ENCODE assay signal across 26 cellular contexts in the genomic region with DNA sequence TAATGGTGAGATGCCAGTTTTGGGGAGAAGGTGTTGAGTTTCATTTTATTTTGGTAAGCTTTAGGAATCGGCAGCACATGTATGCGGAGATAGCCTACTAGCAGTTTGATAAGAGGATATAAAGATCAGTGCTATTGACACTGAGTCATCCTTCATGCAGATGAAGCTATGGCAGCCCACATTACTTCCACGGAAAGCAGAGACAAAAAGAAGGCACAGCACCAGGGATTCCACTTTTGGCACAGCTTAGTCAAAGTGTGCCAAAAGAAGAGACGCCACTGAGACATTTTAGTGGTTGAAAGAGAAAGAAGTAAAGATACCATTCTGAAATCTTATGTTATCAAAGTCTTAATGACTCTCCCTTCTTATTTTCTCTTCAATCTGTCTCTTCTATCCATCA.
DNase-seq lines count a peak whose midpoint lies in the region; ATAC-seq, FAIRE-seq and TF ChIP-seq lines count a peak whose summit lies in the region.
"Had no signal": no experiment of that assay in that cellular context is flagged by ENCODE, and none has a peak within 500 bp of the region (broad histone marks: within the 10 kb centered on the region; RNA-seq: fewer than 3 reads in every experiment).

No MANE protein-coding gene starts in this region.

- no TSS peak for BruUV-seq in HepG2 (replicated peaks; lab: Mats Ljungman, UMichigan)

- in situ Hi-C loops in HepG2 (cut with HindIII; ENCODE audit: extremely low pct_ligation_motif_present, low pct_unique_long_range_greater_than_20kb), result no loop called here

- no peaks in the 10 kb centered on the region for H3K79me2 ChIP-seq in HepG2 (ENCODE audit: insufficient read depth, low read length)

- H3K27ac ChIP-seq in caudate nucleus (ENCODE audit: low read depth, low read length) (peak overlapping the region; percentile 42), HepG2 (ENCODE audit: extremely low read length, insufficient read depth, low read length) (no peak overlapping the region)
- H3K27ac ChIP-seq: 22Rv1; A549; BLaER1 treated with 17β-estradiol and CSF1 and Interleukin-3, amounts not matched to agents 10 nM and 100 nM; C4-2B had no signal

- WGBS in HepG2 (ENCODE audit: low lambda C conversion rate), result 59% methylated on average over 4 of the region's 4 CpGs

- FAIRE-seq in HepG2 (lab: Jason Lieb, UNC), result no peak
- FAIRE-seq: A549, GM12892, GM18507 had no signal

- no peak overlapping the region for H3K4me2 ChIP-seq in HepG2 (ENCODE audit: low read depth, low read length)
- H3K4me2 ChIP-seq: A549; BLaER1 treated with 17β-estradiol and CSF1 and Interleukin-3, amounts not matched to agents 10 nM and 100 nM had no signal

- no peaks in the 10 kb centered on the region for H4K20me1 ChIP-seq in HepG2 (ENCODE audit: insufficient read depth, low read length)
- H4K20me1 ChIP-seq: BLaER1 treated with 17β-estradiol and CSF1 and Interleukin-3, amounts not matched to agents 10 nM and 100 nM had no signal

- no peaks in the 10 kb centered on the region for H3K27me3 ChIP-seq in HepG2 (ENCODE audit: control insufficient read depth in 1 of 2, insufficient read depth in 2 of 2, low read length in 2 of 2)
- H3K27me3 ChIP-seq: BLaER1 treated with 17β-estradiol and CSF1 and Interleukin-3, amounts not matched to agents 10 nM and 100 nM had no signal

- H3K9ac ChIP-seq in HepG2 (ENCODE audit: insufficient read depth, low read depth, low read length), result no peak overlapping the region
- H3K9ac ChIP-seq: BLaER1 treated with 17β-estradiol and CSF1 and Interleukin-3, amounts not matched to agents 10 nM and 100 nM had no signal

- intact Hi-C loops in HepG2 (cut with micrococcal nuclease; ENCODE audit: unreplicated experiment), result no loop called here

- no peak for TF ChIP-seq POLR2A in HepG2 (IDR thresholded peaks at IDR 0.05; ENCODE audit: insufficient read depth in 1 of 2, low read depth in 2 of 2, low read length in 2 of 2)

- POLR2A ChIA-PET in HepG2 (lab: Yijun Ruan, JAX), result no interaction called here

- no peak for TF ChIP-seq EP300 in HepG2 (IDR thresholded peaks at IDR 0.05; ENCODE audit: low read depth in 2 of 2, low read length in 2 of 2)
- no peak for TF ChIP-seq EP300 in HepG2 (CRISPR knock-in tag; IDR thresholded peaks at IDR 0.05; ENCODE audit: borderline replicate concordance)

- H3K36me3 ChIP-seq in HepG2 (replicated peaks in 1 of 2; ENCODE audit: control insufficient read depth in 1 of 2, insufficient read depth in 2 of 2, low read length in 2 of 2), result no peaks in the 10 kb centered on the region
- H3K36me3 ChIP-seq: BLaER1 treated with 17β-estradiol and CSF1 and Interleukin-3, amounts not matched to agents 10 nM and 100 nM had no signal

- no peak overlapping the region for H3K4me3 ChIP-seq in HepG2 (replicated peaks in 1 of 3; ENCODE audit: insufficient read depth in 1 of 3, low read depth in 2 of 3, low read length in 3 of 3)
- H3K4me3 ChIP-seq: A549; BLaER1 treated with 17β-estradiol and CSF1 and Interleukin-3, amounts not matched to agents 10 nM and 100 nM; GM12878 had no signal

- no peaks in the 10 kb centered on the region for H3K9me3 ChIP-seq in HepG2 (ENCODE audit: low read length)
- H3K9me3 ChIP-seq: A549, Caco-2 had no signal

- no peaks in the 10 kb centered on the region for H3K4me1 ChIP-seq in HepG2 (ENCODE audit: insufficient read depth, low read length)
- H3K4me1 ChIP-seq: A549, Caco-2 had no signal

- TF ChIP-seq CTCF in HepG2 (CRISPR knock-in tag; IDR thresholded peaks at IDR 0.05), result no peak

- peak; percentile 4 for DNase-seq in NCI-H82 (lab: John Stamatoyannopoulos, UW)
- no peak for DNase-seq in NCI-H82 treated with DMSO at 0.1 percent for 48 hours (lab: John Stamatoyannopoulos, UW; ENCODE audit: unreplicated experiment)
- peak in 11 of 61 donors; percentile 2 to 57 (median 14) for DNase-seq in caudate nucleus (lab: John Stamatoyannopoulos, UW)
- DNase-seq in putamen (ENCODE audit: low spot score), result peak; percentile 35
- DNase-seq in HepG2 (ENCODE audit: low spot score), result no peak
- DNase-seq in NCI-H1092 treated with DMSO at 0.1 percent for 48 hours (lab: John Stamatoyannopoulos, UW), result no peak
- DNase-seq in effector CD8-positive, alpha-beta T cell (lab: John Stamatoyannopoulos, UW), result no peak
- DNase-seq: AML-193; Caco-2; Calu3; CD4-positive, alpha-beta T cell; CD8-positive, alpha-beta T cell; DMS 273 treated with DMSO at 0.1 percent for 48 hours; DMS153; DMS53; DMS79; DND-41; EL; GDM1 had no signal

- ATAC-seq in HepG2, result no peak
- ATAC-seq: A549; CD8-positive, alpha-beta T cell; GM12878 had no signal

- TF ChIP-seq RAD21 in HepG2 (CRISPR knock-in tag; IDR thresholded peaks at IDR 0.05), result no peak

- no peak overlapping the region for H2AFZ ChIP-seq in HepG2 (ENCODE audit: low read length)

- CTCF ChIA-PET in HepG2 (lab: Yijun Ruan, JAX; ENCODE audit: low intra/inter-chr PET ratio, low total read pairs), result no interaction called here

TF ChIP-seq in HepG2, 621 proteins besides CTCF, POLR2A, EP300 and RAD21:
- TF ChIP-seq, protein P1, sequence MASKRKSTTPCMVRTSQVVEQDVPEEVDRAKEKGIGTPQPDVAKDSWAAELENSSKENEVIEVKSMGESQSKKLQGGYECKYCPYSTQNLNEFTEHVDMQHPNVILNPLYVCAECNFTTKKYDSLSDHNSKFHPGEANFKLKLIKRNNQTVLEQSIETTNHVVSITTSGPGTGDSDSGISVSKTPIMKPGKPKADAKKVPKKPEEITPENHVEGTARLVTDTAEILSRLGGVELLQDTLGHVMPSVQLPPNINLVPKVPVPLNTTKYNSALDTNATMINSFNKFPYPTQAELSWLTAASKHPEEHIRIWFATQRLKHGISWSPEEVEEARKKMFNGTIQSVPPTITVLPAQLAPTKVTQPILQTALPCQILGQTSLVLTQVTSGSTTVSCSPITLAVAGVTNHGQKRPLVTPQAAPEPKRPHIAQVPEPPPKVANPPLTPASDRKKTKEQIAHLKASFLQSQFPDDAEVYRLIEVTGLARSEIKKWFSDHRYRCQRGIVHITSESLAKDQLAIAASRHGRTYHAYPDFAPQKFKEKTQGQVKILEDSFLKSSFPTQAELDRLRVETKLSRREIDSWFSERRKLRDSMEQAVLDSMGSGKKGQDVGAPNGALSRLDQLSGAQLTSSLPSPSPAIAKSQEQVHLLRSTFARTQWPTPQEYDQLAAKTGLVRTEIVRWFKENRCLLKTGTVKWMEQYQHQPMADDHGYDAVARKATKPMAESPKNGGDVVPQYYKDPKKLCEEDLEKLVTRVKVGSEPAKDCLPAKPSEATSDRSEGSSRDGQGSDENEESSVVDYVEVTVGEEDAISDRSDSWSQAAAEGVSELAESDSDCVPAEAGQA (IDR thresholded peaks at IDR 0.05; ENCODE audit: low read depth), result no peak
- TF ChIP-seq, protein P1 (CRISPR knock-in tag; IDR thresholded peaks at IDR 0.05; ENCODE audit: borderline replicate concordance), result no peak
- TF ChIP-seq FOXM1 (CRISPR knock-in tag; IDR thresholded peaks at IDR 0.05) (no peak), SYNCRIP (IDR thresholded peaks at IDR 0.05; ENCODE audit: insufficient read depth, low read depth, low read length) (no peak), ZNF616 (CRISPR knock-in tag; IDR thresholded peaks at IDR 0.05; ENCODE audit: low read depth) (no peak), GATAD1 (CRISPR knock-in tag; IDR thresholded peaks at IDR 0.05) (no peak), ZNF180 (CRISPR knock-in tag; IDR thresholded peaks at IDR 0.05; ENCODE audit: borderline replicate concordance, low read depth) (no peak), SMC3 (IDR thresholded peaks at IDR 0.05; ENCODE audit: low read length) (no peak), THAP11 (CRISPR knock-in tag; IDR thresholded peaks at IDR 0.05) (no peak), ZNF343 (CRISPR knock-in tag; IDR thresholded peaks at IDR 0.05) (no peak)

Comparison
In these comparisons a context has a peak if more than half of its experiments do, and no peak if none do; other contexts are left out.
1. DNase-seq: peak in NCI-H82 (single experiment) and putamen (single experiment); none in NCI-H82 treated with DMSO at 0.1 percent for 48 hours (single experiment), HepG2 (single experiment), NCI-H1092 treated with DMSO at 0.1 percent for 48 hours (single experiment) and effector CD8-positive, alpha-beta T cell (single experiment).